Comparison of ENCODE assay signal across 21 cellular contexts in genomic region chr2:182088681-182089333, GRCh38.
"Had no signal": no experiment of that assay in that cellular context is flagged by ENCODE, and none has a peak within 500 bp of the region (broad histone marks: within the 10 kb centered on the region; RNA-seq: fewer than 3 reads in every experiment).

No MANE protein-coding gene starts in this region.

- H3K79me2 ChIP-seq: hepatocyte had no signal

- H3K9me3 ChIP-seq: ascending aorta, transverse colon, uterus had no signal

- H3K27me3 ChIP-seq: ascending aorta, hepatocyte, suprapubic skin, transverse colon, uterus had no signal

- DNase-seq: activated CD4-positive, alpha-beta T cell treated with anti-CD3 and anti-CD28 coated beads for 1 hour; activated effector memory CD4-positive, alpha-beta T cell treated with anti-CD3 and anti-CD28 coated beads, Interleukin-2, amount 50 U/mL, for 16 hours; activated naive CD4-positive, alpha-beta T cell treated with anti-CD3 and anti-CD28 coated beads, Interleukin-2, amount 50 U/mL, for 16 hours; activated T-cell treated with anti-CD3 and anti-CD28 coated beads, Interleukin-2, amount 50 U/mL, for 72 hours; foreskin fibroblast; midbrain; right cardiac atrium; stimulated activated CD4-positive, alpha-beta T cell treated with anti-CD3 and anti-CD28 coated beads, Interleukin-4, amount 100 ng/mL, for 1 hour; stimulated activated naive CD8-positive, alpha-beta T cell treated with anti-CD3 and anti-CD28 coated beads, Interleukin-15, amount 100 ng/mL, for 72 hours; T-helper 2 cell; transverse colon; uterus; WERI-Rb-1 had no signal

- H3K27ac ChIP-seq: ascending aorta, hepatocyte, suprapubic skin, uterus, WERI-Rb-1 had no signal

- H3K27ac Mint-ChIP-seq: activated T-cell treated with anti-CD3 and anti-CD28 coated beads, Interleukin-2, amount 50 U/mL, for 72 hours; progenitor cell of endocrine pancreas; stimulated activated naive CD8-positive, alpha-beta T cell treated with anti-CD3 and anti-CD28 coated beads, Interleukin-15, amount 100 ng/mL, for 72 hours had no signal

- H3K4me2 ChIP-seq: hepatocyte, smooth muscle cell had no signal

- H3K9me3 Mint-ChIP-seq: activated T-cell treated with anti-CD3 and anti-CD28 coated beads, Interleukin-2, amount 50 U/mL, for 72 hours had no signal

- H3K4me1 ChIP-seq: ascending aorta, suprapubic skin, uterus had no signal

- H3K36me3 ChIP-seq: ascending aorta, suprapubic skin, transverse colon, uterus, WERI-Rb-1 had no signal

- H3K4me3 Mint-ChIP-seq: activated T-cell treated with anti-CD3 and anti-CD28 coated beads, Interleukin-2, amount 50 U/mL, for 72 hours; neural crest cell; stimulated activated naive CD8-positive, alpha-beta T cell treated with anti-CD3 and anti-CD28 coated beads, Interleukin-15, amount 100 ng/mL, for 72 hours had no signal

- H3K4me1 Mint-ChIP-seq: stimulated activated naive CD8-positive, alpha-beta T cell treated with anti-CD3 and anti-CD28 coated beads, Interleukin-15, amount 100 ng/mL, for 72 hours had no signal

- ATAC-seq: activated T-cell treated with anti-CD3 and anti-CD28 coated beads, Interleukin-2, amount 50 U/mL, for 72 hours; stimulated activated naive CD8-positive, alpha-beta T cell treated with anti-CD3 and anti-CD28 coated beads, Interleukin-15, amount 100 ng/mL, for 72 hours had no signal

- H3K27me3 Mint-ChIP-seq: progenitor cell of endocrine pancreas; stimulated activated naive CD8-positive, alpha-beta T cell treated with anti-CD3 and anti-CD28 coated beads, Interleukin-15, amount 100 ng/mL, for 72 hours had no signal

- H2AFZ ChIP-seq: hepatocyte had no signal

- H3K4me3 ChIP-seq: ascending aorta, coronary artery, hepatocyte, lung, smooth muscle cell, suprapubic skin, transverse colon, uterus had no signal
